17 cellular contexts compared by ENCODE assay signal in genomic region chr16:347203-347602, GRCh38. TPM values are rescaled to one million over a fixed set of nuclear protein-coding genes. Genes with fewer than 3 reads are reported as not detected.
DNase-seq lines count a peak whose midpoint lies in the region; ATAC-seq and TF ChIP-seq lines count a peak whose summit lies in the region.
"Had no signal": no experiment of that assay in that cellular context is flagged by ENCODE, and none has a peak within 500 bp of the region (broad histone marks: within the 10 kb centered on the region; RNA-seq: fewer than 3 reads in every experiment).

No MANE protein-coding gene starts in this region.

- H3K27ac ChIP-seq in RWPE2 (ENCODE audit: poor library complexity, severe bottlenecking) (peak overlapping the region; percentile 62), epithelial cell of prostate (peak overlapping the region; percentile 41)

- H3K9me3 Mint-ChIP-seq in neural crest cell = no peaks in the 10 kb centered on the region
- H3K9me3 Mint-ChIP-seq in CD14-positive monocyte = peaks cover 0 to 3% (median 0%) of the 10 kb centered on the region in 7 donors

- H3K27me3 ChIP-seq in RWPE2 (ENCODE audit: insufficient read depth, poor library complexity, severe bottlenecking) = no peaks in the 10 kb centered on the region
- H3K27me3 ChIP-seq: BE2C had no signal

- H3K4me3 ChIP-seq in RWPE2 (ENCODE audit: severe bottlenecking) = no peak overlapping the region

- DNase-seq in EH (ENCODE audit: low read depth) (peak; percentile 11), RWPE2 (ENCODE audit: low spot score) (no peak), epithelial cell of prostate (ENCODE audit: low read depth, low spot score) (no peak), neural crest cell (ENCODE audit: low read depth, low spot score) (no peak), GM19240 (ENCODE audit: insufficient read length, low spot score) (no peak), CD14-positive monocyte (ENCODE audit: low spot score) (no peak), middle frontal gyrus (ENCODE audit: extremely low spot score, low spot score) (no peak)
- DNase-seq: BE2C, DMS153, NCI-H1105 treated with DMSO at 0.1 percent for 48 hours, NCI-H187 treated with DMSO at 0.1 percent for 48 hours, NCI-H2171, NCI-H446 treated with DMSO at 0.1 percent for 48 hours, NCI-H82, Right ventricle myocardium superior, SK-N-SH had no signal

- H3K4me1 ChIP-seq in RWPE2 (ENCODE audit: insufficient read depth, poor library complexity, severe bottlenecking) = peaks cover 29% of the 10 kb centered on the region
- H3K4me1 ChIP-seq: BE2C had no signal

- H3K9me3 ChIP-seq in RWPE2 (ENCODE audit: severe bottlenecking) = no peaks in the 10 kb centered on the region
- H3K9me3 ChIP-seq: BE2C, SK-N-SH had no signal

- no peak for TF ChIP-seq CTCF in RWPE2 (IDR thresholded peaks at IDR 0.05; ENCODE audit: poor library complexity, severe bottlenecking)
- no peak for TF ChIP-seq CTCF in neural crest cell (conservative IDR thresholded peaks at IDR 0.05)
- TF ChIP-seq CTCF in CD14-positive monocyte (IDR thresholded peaks at IDR 0.05) = no peak

- intact Hi-C loops in CD14-positive monocyte (cut with micrococcal nuclease) = loop anchor here in 1 of 2 donors (5.0 kb wide), 1 partner anchor 35 kb away; no protein-coding TSS in a partner anchor

- peak overlapping the region; percentile 54 for H3K4me3 Mint-ChIP-seq in neural crest cell
- H3K4me3 Mint-ChIP-seq in CD14-positive monocyte = no peak overlapping the region

- ATAC-seq in RWPE2 (ENCODE audit: low read depth) (0 out of 3 replicates have a peak, but pooled peaks have one; percentile 11), HG02763 (IDR thresholded peaks at IDR 0.05; ENCODE audit: unreplicated experiment) (no peak)

- H3K27me3 Mint-ChIP-seq in neural crest cell (ENCODE audit: low read depth) = no peaks in the 10 kb centered on the region
- no peaks in the 10 kb centered on the region for H3K27me3 Mint-ChIP-seq in CD14-positive monocyte (ENCODE audit: low read depth in 3 of 3)

- no peak overlapping the region for H3K27ac Mint-ChIP-seq in neural crest cell (ENCODE audit: unreplicated experiment)
- H3K27ac Mint-ChIP-seq in CD14-positive monocyte = peak overlapping the region in 1 of 7 donors; percentile 4

- H3K4me1 Mint-ChIP-seq in neural crest cell (peaks cover 17% of the 10 kb centered on the region), CD14-positive monocyte (peaks cover 49% of the 10 kb centered on the region)

- peaks cover 46% of the 10 kb centered on the region for H3K36me3 ChIP-seq in RWPE2 (ENCODE audit: low read depth)

- H3K36me3 Mint-ChIP-seq in neural crest cell (ENCODE audit: low read depth) (peaks cover 19% of the 10 kb centered on the region), CD14-positive monocyte (peaks cover 45 to 70% of the 10 kb centered on the region in 2 donors)

RNA-seq across cellular contexts. Expression of gene AXIN1, which starts 5.3 kb away (rescaled TPM):
- total RNA-seq in neural crest cell = 36.4 and 38.2 TPM in 2 replicates
- polyA plus RNA-seq in CD14-positive monocyte = under 1 TPM; 0.30 to 0.74 TPM

RNA-seq across cellular contexts. Expression of gene MRPL28, which starts 23.1 kb away (rescaled TPM):
- total RNA-seq in neural crest cell = 80.4 and 84.6 TPM in 2 replicates
- 10 to 100 TPM; 88.1 to 88.5 TPM for polyA plus RNA-seq in CD14-positive monocyte

RNA-seq across cellular contexts. Expression of gene PGAP6, which starts 34.6 kb away (rescaled TPM):
- total RNA-seq in neural crest cell = 56.4 and 62.0 TPM in 2 replicates
- polyA plus RNA-seq in CD14-positive monocyte = 10 to 100 TPM; 18.2 to 39.8 TPM

RNA-seq across cellular contexts. Expression of gene NME4, which starts 49.8 kb away (rescaled TPM):
- 233 and 254 TPM in 2 replicates for total RNA-seq in neural crest cell
- 10 to 100 TPM; 26.9 to 31.4 TPM for polyA plus RNA-seq in CD14-positive monocyte

RNA-seq across cellular contexts. Expression of gene DECR2, which starts 54.5 kb away (rescaled TPM):
- 22.4 and 25.7 TPM in 2 replicates for total RNA-seq in neural crest cell
- 1 to 10 TPM; 5.7 to 8.7 TPM for polyA plus RNA-seq in CD14-positive monocyte
